In the genomic region with DNA sequence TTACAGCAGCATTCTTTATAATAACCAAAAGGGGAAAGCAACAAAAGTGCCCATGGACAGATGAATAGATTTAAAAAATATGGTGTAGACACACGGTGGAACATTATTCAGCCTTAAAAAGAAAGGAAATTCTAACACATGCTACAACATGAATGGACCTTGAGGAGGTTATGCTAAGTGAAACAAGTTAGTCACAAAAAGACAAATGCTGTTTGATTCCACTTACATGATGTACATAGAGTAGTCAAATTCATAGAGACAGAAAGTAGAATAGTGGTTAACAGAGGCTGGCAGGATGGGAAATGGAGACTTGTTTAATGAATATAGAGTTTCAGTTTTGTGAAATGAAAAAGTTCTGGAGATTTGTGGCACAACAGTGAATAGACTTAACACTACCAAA, we compare ENCODE assay signal across 27 cellular contexts.
"Had no signal": no experiment of that assay in that cellular context is flagged by ENCODE, and none has a peak within 500 bp of the region (broad histone marks: within the 10 kb centered on the region; RNA-seq: fewer than 3 reads in every experiment).

No MANE protein-coding gene starts in this region.

- H3K4me3 Mint-ChIP-seq: dendritic cell treated with granulocyte-macrophage colony-stimulating factor and Interleukin-4, amounts not matched to agents 40 ng/mL and 50 ng/mL, for 4 days; endodermal cell; immature natural killer cell; mesothelial cell of epicardium; naive B cell; natural killer cell treated with Interleukin-12 subunit alpha and Interleukin-12 subunit beta and Interleukin-15 and Interleukin-18, amount 100 ng/mL, for 72 hours; neural crest cell; stimulated activated effector memory CD8-positive, alpha-beta T cell treated with anti-CD3 and anti-CD28 coated beads, Interleukin-12 subunit alpha, Interleukin-12 subunit beta, amount 100 ng/mL, for 72 hours had no signal

- H3K4me1 Mint-ChIP-seq: endodermal cell; immature natural killer cell; mesothelial cell of epicardium; naive B cell; neural crest cell; stimulated activated effector memory CD8-positive, alpha-beta T cell treated with anti-CD3 and anti-CD28 coated beads, Interleukin-12 subunit alpha, Interleukin-12 subunit beta, amount 100 ng/mL, for 72 hours had no signal

- H3K4me3 ChIP-seq: colonic mucosa, esophagus squamous epithelium, lung, mucosa of descending colon, prostate gland, sigmoid colon, thoracic aorta, tibial nerve, upper lobe of left lung had no signal

- ATAC-seq: left lobe of liver; mucosa of descending colon; natural killer cell treated with Interleukin-12 subunit alpha and Interleukin-12 subunit beta and Interleukin-15 and Interleukin-18, amount 100 ng/mL, for 72 hours; stimulated activated effector memory CD8-positive, alpha-beta T cell treated with anti-CD3 and anti-CD28 coated beads, Interleukin-12 subunit alpha, Interleukin-12 subunit beta, amount 100 ng/mL, for 72 hours had no signal

- H3K36me3 Mint-ChIP-seq: immature natural killer cell; mesothelial cell of epicardium; naive B cell; natural killer cell treated with Interleukin-12 subunit alpha and Interleukin-12 subunit beta and Interleukin-15 and Interleukin-18, amount 100 ng/mL, for 72 hours; stimulated activated effector memory CD8-positive, alpha-beta T cell treated with anti-CD3 and anti-CD28 coated beads, Interleukin-12 subunit alpha, Interleukin-12 subunit beta, amount 100 ng/mL, for 72 hours had no signal

- H3K4me1 ChIP-seq: colonic mucosa, esophagus squamous epithelium, prostate gland, sigmoid colon, tibial nerve, upper lobe of left lung had no signal

- H3K9me3 Mint-ChIP-seq: dendritic cell treated with granulocyte-macrophage colony-stimulating factor and Interleukin-4, amounts not matched to agents 40 ng/mL and 50 ng/mL, for 4 days; natural killer cell treated with Interleukin-12 subunit alpha and Interleukin-12 subunit beta and Interleukin-15 and Interleukin-18, amount 100 ng/mL, for 72 hours had no signal

- H3K36me3 ChIP-seq: colonic mucosa, esophagus squamous epithelium, prostate gland, sigmoid colon, thoracic aorta, tibial nerve, upper lobe of left lung had no signal

- H3K27ac ChIP-seq: colonic mucosa, esophagus squamous epithelium, prostate gland, sigmoid colon, thoracic aorta, tibial nerve, upper lobe of left lung had no signal

- DNase-seq: colonic mucosa; effector CD8-positive, alpha-beta T cell; endodermal cell; esophagus squamous epithelium; hypothalamus; immature natural killer cell; kidney; mesenchymal stem cell; mucosa of descending colon; naive B cell; sigmoid colon; stimulated activated CD4-positive, alpha-beta T cell treated with anti-CD3 and anti-CD28 coated beads, Interleukin-2, amount 100 ng/mL, for 24 hours; stimulated activated CD4-positive, alpha-beta T cell treated with anti-CD3 and anti-CD28 coated beads, Interleukin-4, amount 100 ng/mL, for 24 hours; stimulated activated naive CD4-positive, alpha-beta T cell treated with Interleukin-2 at 50 U/mL for 16 hours; upper lobe of left lung had no signal

- H3K9me3 ChIP-seq: colonic mucosa, esophagus squamous epithelium, mucosa of descending colon, prostate gland, sigmoid colon, thoracic aorta, tibial nerve, upper lobe of left lung had no signal

- H3K27me3 Mint-ChIP-seq: dendritic cell treated with granulocyte-macrophage colony-stimulating factor and Interleukin-4, amounts not matched to agents 40 ng/mL and 50 ng/mL, for 4 days; naive B cell; natural killer cell treated with Interleukin-12 subunit alpha and Interleukin-12 subunit beta and Interleukin-15 and Interleukin-18, amount 100 ng/mL, for 72 hours had no signal

- H3K27me3 ChIP-seq: colonic mucosa, esophagus squamous epithelium, sigmoid colon, tibial nerve, upper lobe of left lung had no signal

- FAIRE-seq: frontal cortex, kidney, urothelium cell line had no signal

- H3K27ac Mint-ChIP-seq: dendritic cell treated with granulocyte-macrophage colony-stimulating factor and Interleukin-4, amounts not matched to agents 40 ng/mL and 50 ng/mL, for 4 days; endodermal cell; immature natural killer cell; mesothelial cell of epicardium; naive B cell; natural killer cell treated with Interleukin-12 subunit alpha and Interleukin-12 subunit beta and Interleukin-15 and Interleukin-18, amount 100 ng/mL, for 72 hours; stimulated activated effector memory CD8-positive, alpha-beta T cell treated with anti-CD3 and anti-CD28 coated beads, Interleukin-12 subunit alpha, Interleukin-12 subunit beta, amount 100 ng/mL, for 72 hours had no signal
